In genomic region chr4:3355266-3355748, GRCh38 we compare ENCODE assay signal across 13 cellular contexts.
DNase-seq lines count a peak whose midpoint lies in the region; ATAC-seq, FAIRE-seq and TF ChIP-seq lines count a peak whose summit lies in the region.
"Had no signal": no experiment of that assay in that cellular context is flagged by ENCODE, and none has a peak within 500 bp of the region (broad histone marks: within the 10 kb centered on the region; RNA-seq: fewer than 3 reads in every experiment).

No MANE protein-coding gene starts in this region.

- DNase-seq in GM12892 (ENCODE audit: insufficient read length) (no peak), coronary artery (ENCODE audit: low spot score) (peak; percentile 40), islet precursor cell (no peak), NCI-H1436 treated with DMSO at 0.1 percent for 48 hours (lab: John Stamatoyannopoulos, UW) (no peak), GM19240 (ENCODE audit: insufficient read length, low spot score) (no peak)
- DNase-seq: DMS79 treated with DMSO at 0.1 percent for 48 hours; effector CD8-positive, alpha-beta T cell; NCI-H1092 treated with DMSO at 0.1 percent for 48 hours; PC-9 had no signal

- no peak overlapping the region for H3K4me3 ChIP-seq in coronary artery
- H3K4me3 ChIP-seq: PC-9 had no signal

- no peak for TF ChIP-seq POLR2A in GM12892 (IDR thresholded peaks at IDR 0.05; ENCODE audit: low read depth, low read length)

- ATAC-seq in GM19438 (IDR thresholded peaks at IDR 0.05; ENCODE audit: low read depth, unreplicated experiment) (peak; percentile 64), HG03135 (IDR thresholded peaks at IDR 0.05; ENCODE audit: unreplicated experiment) (peak; percentile 80), HG02970 (IDR thresholded peaks at IDR 0.05; ENCODE audit: low FRiP score, unreplicated experiment) (no peak)

- FAIRE-seq in GM12892 (lab: Jason Lieb, UNC) = peak; percentile 80
- FAIRE-seq: urothelium cell line had no signal

- no peak overlapping the region for H3K27ac ChIP-seq in coronary artery
- H3K27ac ChIP-seq: PC-9 had no signal

- TF ChIP-seq CTCF in coronary artery (IDR thresholded peaks at IDR 0.05) = no peak
